ENCODE assay signal across 17 cellular contexts in genomic region chr3:64591606-64592005, GRCh38.
A peak's percentile ranks its signal among the peaks of the same experiment; 100 is the strongest.
DNase-seq lines count a peak whose midpoint lies in the region; TF ChIP-seq lines count a peak whose summit lies in the region.
"Had no signal": no experiment of that assay in that cellular context is flagged by ENCODE, and none has a peak within 500 bp of the region (broad histone marks: within the 10 kb centered on the region; RNA-seq: fewer than 3 reads in every experiment).

No MANE protein-coding gene starts in this region.

- H2AFZ ChIP-seq in Karpas-422 (ENCODE audit: low read length) = no peak overlapping the region

- DNase-seq in NCI-H1417 (lab: John Stamatoyannopoulos, UW) (peak in 2 of 3 experiments; percentile 6 to 62), NCI-H1417 treated with DMSO at 0.1 percent for 48 hours (lab: John Stamatoyannopoulos, UW) (no peak), Karpas-422 (peak; percentile 32), left kidney (ENCODE audit: low read depth, low spot score) (peak; percentile 62), vagina (ENCODE audit: extremely low spot score in 2 of 2) (no peak), T1000 (lab: John Stamatoyannopoulos, UW) (no peak)
- DNase-seq: AML-193; Caco-2; Calu3; CD4-positive, alpha-beta T cell; CD8-positive, alpha-beta T cell; DMS79 treated with DMSO at 0.1 percent for 48 hours; GF-D8 had no signal

- H3K9me3 ChIP-seq in Karpas-422 (ENCODE audit: low read length) = no peaks in the 10 kb centered on the region
- H3K9me3 ChIP-seq in vagina = no peaks in the 10 kb centered on the region
- H3K9me3 ChIP-seq: A549; BLaER1 treated with 17β-estradiol and CSF1 and Interleukin-3, amounts not matched to agents 10 nM and 100 nM; Caco-2 had no signal

- H3K27me3 ChIP-seq in Karpas-422 (ENCODE audit: low read length) (no peaks in the 10 kb centered on the region), vagina (no peaks in the 10 kb centered on the region)
- H3K27me3 ChIP-seq: BLaER1 treated with 17β-estradiol and CSF1 and Interleukin-3, amounts not matched to agents 10 nM and 100 nM had no signal

- no peaks in the 10 kb centered on the region for H3K4me1 ChIP-seq in Karpas-422 (ENCODE audit: low read length)
- no peaks in the 10 kb centered on the region for H3K4me1 ChIP-seq in vagina
- H3K4me1 ChIP-seq: A549; BLaER1 treated with 17β-estradiol and CSF1 and Interleukin-3, amounts not matched to agents 10 nM and 100 nM; Caco-2 had no signal

- H4K20me1 ChIP-seq in Karpas-422 (ENCODE audit: insufficient read depth, low read depth, low read length) = no peaks in the 10 kb centered on the region
- H4K20me1 ChIP-seq: BLaER1 treated with 17β-estradiol and CSF1 and Interleukin-3, amounts not matched to agents 10 nM and 100 nM had no signal

- no peaks in the 10 kb centered on the region for H3K9me2 ChIP-seq in Karpas-422 (replicated peaks; ENCODE audit: insufficient read depth, low read length)

- H3K4me3 ChIP-seq in Karpas-422 (ENCODE audit: low read length) (no peak overlapping the region), vagina (no peak overlapping the region)
- H3K4me3 ChIP-seq: A549; BLaER1 treated with 17β-estradiol and CSF1 and Interleukin-3, amounts not matched to agents 10 nM and 100 nM had no signal

- H3K9ac ChIP-seq in Karpas-422 (ENCODE audit: low read length) = no peak overlapping the region
- H3K9ac ChIP-seq: BLaER1 treated with 17β-estradiol and CSF1 and Interleukin-3, amounts not matched to agents 10 nM and 100 nM had no signal

- intact Hi-C loops in vagina (cut with DNase I) = no loop called here

- no peak for TF ChIP-seq POLR2A in vagina (IDR thresholded peaks at IDR 0.05)

- no peak for TF ChIP-seq CTCF in vagina (IDR thresholded peaks at IDR 0.05)

- no peaks in the 10 kb centered on the region for H3K79me2 ChIP-seq in Karpas-422 (ENCODE audit: low read length)

- no peak overlapping the region for H3K4me2 ChIP-seq in Karpas-422 (ENCODE audit: low read depth, low read length, poor library complexity, severe bottlenecking)
- H3K4me2 ChIP-seq: A549; BLaER1 treated with 17β-estradiol and CSF1 and Interleukin-3, amounts not matched to agents 10 nM and 100 nM had no signal

- no peak overlapping the region for H3K27ac ChIP-seq in Karpas-422 (ENCODE audit: low read length)
- H3K27ac ChIP-seq in vagina = no peak overlapping the region
- H3K27ac ChIP-seq: 22Rv1; A549; BLaER1 treated with 17β-estradiol and CSF1 and Interleukin-3, amounts not matched to agents 10 nM and 100 nM; C4-2B had no signal

- no peaks in the 10 kb centered on the region for H3K36me3 ChIP-seq in Karpas-422 (ENCODE audit: insufficient read depth, low read length)
- H3K36me3 ChIP-seq in vagina = peaks cover 0 to 4% of the 10 kb centered on the region in 2 donors
- H3K36me3 ChIP-seq: BLaER1 treated with 17β-estradiol and CSF1 and Interleukin-3, amounts not matched to agents 10 nM and 100 nM had no signal

Comparison
In these comparisons a context has a peak if more than half of its experiments do, and no peak if none do; other contexts are left out.
1. DNase-seq: peak in NCI-H1417 (2 of 3), Karpas-422 (single experiment) and left kidney (single experiment); none in NCI-H1417 treated with DMSO at 0.1 percent for 48 hours (single experiment), vagina (0 of 2) and T1000 (single experiment).